ENCODE assay signal across 27 cellular contexts in the genomic region with DNA sequence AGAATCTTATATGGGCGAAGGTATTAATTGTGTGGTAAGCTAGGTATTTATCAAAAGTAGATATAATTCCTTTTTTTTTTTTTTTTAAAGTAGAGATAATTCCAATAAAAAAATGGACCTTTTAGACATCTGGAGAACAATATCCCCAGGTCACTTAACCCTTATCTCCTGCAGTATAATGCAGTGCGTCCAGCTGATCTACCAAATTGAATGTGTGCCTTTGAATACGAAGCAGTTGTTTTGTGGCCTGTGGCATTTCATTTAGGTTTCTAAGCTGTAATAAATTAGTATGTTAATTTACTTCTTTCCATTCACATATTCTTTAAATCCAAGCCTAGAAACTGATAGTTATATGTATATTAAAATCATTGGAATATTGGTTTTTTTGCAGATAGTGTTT. TPM values are rescaled to one million over a fixed set of nuclear protein-coding genes. Genes with fewer than 3 reads are reported as not detected.
A peak's percentile ranks its signal among the peaks of the same experiment; 100 is the strongest.
DNase-seq lines count a peak whose midpoint lies in the region; ATAC-seq, FAIRE-seq and TF ChIP-seq lines count a peak whose summit lies in the region.
"Had no signal": no experiment of that assay in that cellular context is flagged by ENCODE, and none has a peak within 500 bp of the region (broad histone marks: within the 10 kb centered on the region; RNA-seq: fewer than 3 reads in every experiment).

No MANE protein-coding gene starts in this region.

- 94% methylated on average over 2 of the region's 3 CpGs; no CpG with 5 or more reads in 1 of the 2 experiments for WGBS in endodermal cell (ENCODE audit: insufficient coverage in 1 of 2, insufficient read length in 1 of 2), 2 experiments
- WGBS in upper lobe of left lung, 2 donors = 84 to 92% methylated on average over 3 of the region's 3 CpGs

- peaks cover 14% of the 10 kb centered on the region for H3K36me3 Mint-ChIP-seq in CD4-positive, alpha-beta T cell (ENCODE audit: low read depth)
- H3K36me3 Mint-ChIP-seq in endodermal cell (ENCODE audit: low read depth) = no peaks in the 10 kb centered on the region
- H3K36me3 Mint-ChIP-seq: activated CD4-positive, alpha-beta memory T cell treated with anti-CD3 and anti-CD28 coated beads for 36 hours; activated naive CD8-positive, alpha-beta T cell; stimulated activated memory B cell treated with anti-CD40 and anti-IgM and Interleukin-4, amounts not matched to agents 10 μg/mL and 1 μg/mL and 100 μg/mL, for 72 hours had no signal

- no peaks in the 10 kb centered on the region for H3K9me3 ChIP-seq in CD4-positive, alpha-beta T cell (ENCODE audit: control insufficient read depth, low read length)
- H3K9me3 ChIP-seq in PC-3 (ENCODE audit: low read length) (no peaks in the 10 kb centered on the region), endodermal cell (ENCODE audit: control insufficient read depth, low read length) (no peaks in the 10 kb centered on the region), upper lobe of left lung (no peaks in the 10 kb centered on the region)
- H3K9me3 ChIP-seq: sigmoid colon, suprapubic skin had no signal

- no peak overlapping the region for H3K27ac ChIP-seq in CD4-positive, alpha-beta T cell (ENCODE audit: low read depth, low read length)
- no peak overlapping the region for H3K27ac ChIP-seq in PC-3 (ENCODE audit: low read length)
- no peak overlapping the region for H3K27ac ChIP-seq in endodermal cell (ENCODE audit: low read depth, low read length)
- no peak overlapping the region for H3K27ac ChIP-seq in upper lobe of left lung
- H3K27ac ChIP-seq: coronary artery, sigmoid colon, suprapubic skin had no signal

- no peak overlapping the region for H3K27ac Mint-ChIP-seq in CD4-positive, alpha-beta T cell
- H3K27ac Mint-ChIP-seq in endodermal cell = no peak overlapping the region
- H3K27ac Mint-ChIP-seq: activated CD4-positive, alpha-beta memory T cell treated with anti-CD3 and anti-CD28 coated beads for 36 hours; activated naive CD8-positive, alpha-beta T cell; activated T-helper 2 cell treated with anti-CD3 and anti-CD28 coated beads, Interferon-gamma antibody, Interleukin-2, Interleukin-4, amounts not matched to agents 10 μg/mL and 5 μg/mL and 100 μg/mL, durations not matched to agents 14 hours and 24 hours and 36 hours; progenitor cell of endocrine pancreas; stimulated activated memory B cell treated with anti-CD40 and anti-IgM and Interleukin-4, amounts not matched to agents 10 μg/mL and 1 μg/mL and 100 μg/mL, for 72 hours had no signal

- H3F3A ChIP-seq in PC-3 (ENCODE audit: low read length, unreplicated experiment) = peaks cover 7% of the 10 kb centered on the region

- POLR2A ChIA-PET in CD4-positive, alpha-beta T cell (lab: Charles Lee) = interaction anchor here (0.6 to 1.8 kb wide), 12 partner anchors 15 to 545 kb away, joined by 3 to 10 read pairs (median 5); no protein-coding TSS in a partner anchor
- POLR2A ChIA-PET in PC-3 (lab: Charles Lee; ENCODE audit: unreplicated experiment) = interaction anchor here (0.5 to 0.7 kb wide), 3 partner anchors 182 to 944 kb away, joined by 5 to 10 read pairs (median 8); no protein-coding TSS in a partner anchor

- peak overlapping the region; percentile 34 for H3K4me3 Mint-ChIP-seq in CD4-positive, alpha-beta T cell
- H3K4me3 Mint-ChIP-seq in endodermal cell = no peak overlapping the region
- H3K4me3 Mint-ChIP-seq: activated CD4-positive, alpha-beta memory T cell treated with anti-CD3 and anti-CD28 coated beads for 36 hours; stimulated activated memory B cell treated with anti-CD40 and anti-IgM and Interleukin-4, amounts not matched to agents 10 μg/mL and 1 μg/mL and 100 μg/mL, for 72 hours had no signal

- peak; percentile 78 for FAIRE-seq in HTR-8/SVneo (lab: Jason Lieb, UNC)
- FAIRE-seq: GM12891, HepG2, urothelium cell line had no signal

- no TSS peak for BruUV-seq in PC-3 (replicated peaks; lab: Mats Ljungman, UMichigan)

- intact Hi-C loops in CD4-positive, alpha-beta T cell (cut with DNase I, micrococcal nuclease) = loop anchor here (1.0 to 5.0 kb wide), 4 partner anchors 407 to 655 kb away; no protein-coding TSS in a partner anchor
- intact Hi-C loops in PC-3 (cut with micrococcal nuclease) = loop anchor here (1.0 to 10.0 kb wide), 8 partner anchors 9 to 544 kb away; no protein-coding TSS in a partner anchor

- peaks cover 11% of the 10 kb centered on the region for H4K20me1 ChIP-seq in PC-3 (ENCODE audit: low read length)

- H3K4me2 ChIP-seq in PC-3 (ENCODE audit: low read length) = peak overlapping the region; percentile 84

- no peaks in the 10 kb centered on the region for H3K27me3 ChIP-seq in CD4-positive, alpha-beta T cell (ENCODE audit: control insufficient read depth, insufficient read depth, low read length)
- H3K27me3 ChIP-seq in PC-3 (ENCODE audit: low read length) = no peaks in the 10 kb centered on the region
- no peaks in the 10 kb centered on the region for H3K27me3 ChIP-seq in endodermal cell (ENCODE audit: control insufficient read depth, insufficient read depth, low read length, poor library complexity, severe bottlenecking)
- H3K27me3 ChIP-seq in upper lobe of left lung = no peaks in the 10 kb centered on the region
- H3K27me3 ChIP-seq: sigmoid colon, suprapubic skin had no signal

- CTCF ChIA-PET in CD4-positive, alpha-beta T cell (lab: Charles Lee) = interaction anchor here (1.0 to 6.4 kb wide), 10 partner anchors 14 to 1944 kb away, joined by 3 to 38 read pairs (median 4); a partner anchor contains a TSS
- CTCF ChIA-PET in PC-3 (lab: Charles Lee) = interaction anchor here (0.5 to 4.3 kb wide), 22 partner anchors 9 to 544 kb away, joined by 3 to 87 read pairs (median 6); no protein-coding TSS in a partner anchor

- TF ChIP-seq CTCF in CD4-positive, alpha-beta T cell (IDR thresholded peaks at IDR 0.05) = no peak
- TF ChIP-seq CTCF in PC-3 (conservative IDR thresholded peaks at IDR 0.05; ENCODE audit: low read depth, low read length) (no peak), endodermal cell (conservative IDR thresholded peaks at IDR 0.05) (no peak), upper lobe of left lung (IDR thresholded peaks at IDR 0.05) (no peak)

- H3K9me2 ChIP-seq in PC-3 (replicated peaks; ENCODE audit: low read length) = no peaks in the 10 kb centered on the region

- peaks cover 62% of the 10 kb centered on the region for H3K4me1 Mint-ChIP-seq in CD4-positive, alpha-beta T cell (ENCODE audit: low read depth)
- peaks cover 16% of the 10 kb centered on the region for H3K4me1 Mint-ChIP-seq in endodermal cell

- H3K36me3 ChIP-seq in PC-3 (ENCODE audit: low read depth, low read length) (no peaks in the 10 kb centered on the region), endodermal cell (ENCODE audit: control insufficient read depth, insufficient read depth, low read length) (no peaks in the 10 kb centered on the region), upper lobe of left lung (no peaks in the 10 kb centered on the region)
- H3K36me3 ChIP-seq: sigmoid colon, suprapubic skin had no signal

- no peak overlapping the region for H2AFZ ChIP-seq in PC-3 (ENCODE audit: low read length)
- H2AFZ ChIP-seq: GM23248 had no signal

- H3K9me3 Mint-ChIP-seq in CD4-positive, alpha-beta T cell = no peaks in the 10 kb centered on the region
- H3K9me3 Mint-ChIP-seq in endodermal cell = no peaks in the 10 kb centered on the region
- H3K9me3 Mint-ChIP-seq: activated CD4-positive, alpha-beta memory T cell treated with anti-CD3 and anti-CD28 coated beads for 36 hours; activated T-helper 2 cell treated with anti-CD3 and anti-CD28 coated beads, Interferon-gamma antibody, Interleukin-2, Interleukin-4, amounts not matched to agents 10 μg/mL and 5 μg/mL and 100 μg/mL, durations not matched to agents 14 hours and 24 hours and 36 hours; stimulated activated memory B cell treated with anti-CD40 and anti-IgM and Interleukin-4, amounts not matched to agents 10 μg/mL and 1 μg/mL and 100 μg/mL, for 72 hours had no signal

- peaks cover 94% of the 10 kb centered on the region for H3K79me2 ChIP-seq in PC-3 (ENCODE audit: low read length)

- no peaks in the 10 kb centered on the region for H3K27me3 Mint-ChIP-seq in CD4-positive, alpha-beta T cell
- H3K27me3 Mint-ChIP-seq in endodermal cell (ENCODE audit: insufficient read depth) = peaks cover 7% of the 10 kb centered on the region
- H3K27me3 Mint-ChIP-seq: activated CD4-positive, alpha-beta memory T cell treated with anti-CD3 and anti-CD28 coated beads for 36 hours; activated naive CD8-positive, alpha-beta T cell; stimulated activated memory B cell treated with anti-CD40 and anti-IgM and Interleukin-4, amounts not matched to agents 10 μg/mL and 1 μg/mL and 100 μg/mL, for 72 hours had no signal

- H3K4me3 ChIP-seq in PC-3 (ENCODE audit: low read length) (peak overlapping the region; percentile 86), endodermal cell (ENCODE audit: low read length) (peak overlapping the region; percentile 98), upper lobe of left lung (no peak overlapping the region)
- H3K4me3 ChIP-seq: coronary artery, lung, sigmoid colon, suprapubic skin had no signal

- ATAC-seq in CD4-positive, alpha-beta T cell (ENCODE audit: poor library complexity) = no peak
- no peak for ATAC-seq in PC-3
- ATAC-seq in HG03045 (IDR thresholded peaks at IDR 0.05; ENCODE audit: unreplicated experiment) = no peak
- ATAC-seq in upper lobe of left lung (ENCODE audit: low FRiP score in 2 of 2) = no peak
- ATAC-seq in HG02623 (IDR thresholded peaks at IDR 0.05; ENCODE audit: unreplicated experiment) = no peak
- ATAC-seq: activated CD4-positive, CD25-positive, alpha-beta regulatory T cell treated with anti-CD3 and anti-CD28 coated beads, Interleukin-2, amount 50 U/mL, for 24 hours; HepG2; stimulated activated memory B cell treated with anti-CD40 and anti-IgM and Interleukin-4, amounts not matched to agents 10 μg/mL and 1 μg/mL and 100 μg/mL, for 72 hours had no signal

- TF ChIP-seq POLR2A in upper lobe of left lung (IDR thresholded peaks at IDR 0.05) = no peak

- H3K4me1 ChIP-seq in PC-3 (ENCODE audit: insufficient read depth, low read length) (peaks cover 33% of the 10 kb centered on the region), endodermal cell (ENCODE audit: control insufficient read depth, insufficient read depth, low read length) (no peaks in the 10 kb centered on the region), upper lobe of left lung (peaks cover 11 to 24% (median 12%) of the 10 kb centered on the region in 4 donors)

- no peak for TF ChIP-seq EP300 in upper lobe of left lung (IDR thresholded peaks at IDR 0.05)

- no peak for DNase-seq in CD4-positive, alpha-beta T cell
- DNase-seq in HTR-8/SVneo (ENCODE audit: insufficient read length, low spot score) (no peak), PC-3 (no peak), endodermal cell (no peak), upper lobe of left lung (no peak), COLO829 (ENCODE audit: low spot score) (no peak)
- DNase-seq: activated CD4-positive, alpha-beta memory T cell treated with anti-CD3 and anti-CD28 coated beads for 36 hours; activated CD8-positive, alpha-beta memory T cell treated with anti-CD3 and anti-CD28 coated beads, Interleukin-2, amount 50 U/mL, for 48 hours; aorta; effector memory CD4-positive, alpha-beta T cell; NCI-H1092; sigmoid colon; stimulated activated CD4-positive, alpha-beta T cell treated with anti-CD3 and anti-CD28 coated beads, Interleukin-4, amount 100 ng/mL, for 4 hours had no signal

- H3K9ac ChIP-seq in PC-3 (ENCODE audit: low read length) = peak overlapping the region; percentile 80; the same call in 1 of the 2 replicates
- no peak overlapping the region for H3K9ac ChIP-seq in endodermal cell (ENCODE audit: extremely low read depth, low read length, poor library complexity, severe bottlenecking)

RNA-seq across cellular contexts. Expression of a gene that starts 3.1 kb away (rescaled TPM):
- total RNA-seq in CD4-positive, alpha-beta T cell = 10 to 100 TPM; 31.3 to 39.1 TPM
- 129 and 132 TPM in 2 replicates for total RNA-seq in PC-3 (2014; rRNA removed)
- total RNA-seq in endodermal cell = 10 to 100 TPM; 63.9 to 76.9 TPM
- 58.0 TPM for polyA plus RNA-seq in endodermal cell (2013, experiment 1 of 2)
- 53.0 TPM for polyA plus RNA-seq in endodermal cell (2013, experiment 2 of 2)
- total RNA-seq in upper lobe of left lung = 10 to 100 TPM; 17.3 to 38.8 (median 29.1) TPM

Comparison
In these comparisons a context has a peak if more than half of its experiments do, and no peak if none do; other contexts are left out.
1. H3K4me3 ChIP-seq: peak in PC-3 (single experiment) and endodermal cell (single experiment); none in upper lobe of left lung (0 of 4).